ENCODE assay signal across 2 cellular contexts in the genomic region with DNA sequence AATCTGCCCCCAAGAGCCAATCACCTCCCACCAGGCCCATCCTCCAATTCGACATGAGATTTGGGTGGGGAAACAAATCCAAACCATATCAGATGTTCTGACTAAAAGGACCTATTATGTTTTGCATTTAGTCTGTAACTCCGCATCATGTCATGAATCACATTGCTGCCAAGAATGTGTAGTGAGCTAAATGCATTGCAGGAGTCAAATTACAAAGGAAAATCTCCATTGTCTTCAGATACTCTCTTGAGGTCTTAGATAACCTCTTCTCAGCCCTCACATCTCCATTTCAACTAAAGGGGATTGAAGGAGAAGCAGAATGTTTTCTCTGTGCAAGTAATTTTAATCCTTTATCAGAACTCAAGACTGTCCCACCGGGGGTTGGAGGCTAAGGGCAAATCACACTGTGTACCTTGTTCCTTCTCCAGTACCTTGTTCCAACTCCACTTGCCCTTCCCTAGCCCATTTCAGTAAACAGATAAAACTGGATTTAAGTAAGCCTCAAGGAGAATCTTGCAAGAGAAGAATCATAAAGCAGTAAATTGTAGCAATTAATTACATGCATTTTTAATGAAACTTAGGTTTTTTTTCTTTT.
TF ChIP-seq lines count a peak whose summit lies in the region.

No MANE protein-coding gene starts in this region.

TF ChIP-seq in HCT116, 20 proteins besides CTCF, POLR2A, EP300 and RAD21:
- no peak for TF ChIP-seq ZFX (IDR thresholded peaks at IDR 0.05)
- no peak for TF ChIP-seq FOSL1 (IDR thresholded peaks at IDR 0.05; ENCODE audit: low read depth)
- peak; percentile 54 for TF ChIP-seq TCF7L2 (IDR thresholded peaks at IDR 0.05; ENCODE audit: borderline replicate concordance, extremely low read depth, insufficient read depth, insufficient read length)

TF ChIP-seq in SK-N-SH, 30 proteins besides CTCF, POLR2A, EP300 and RAD21:
- peak; percentile 20; the same call in 1 of the 2 replicates for TF ChIP-seq TEAD4 (IDR thresholded peaks at IDR 0.05; ENCODE audit: borderline replicate concordance, insufficient read depth)
- TF ChIP-seq NFIC (IDR thresholded peaks at IDR 0.05; ENCODE audit: borderline replicate concordance), result peak; percentile 80
- TF ChIP-seq FOSL2 (IDR thresholded peaks at IDR 0.05; ENCODE audit: borderline replicate concordance, low read depth), result 0 out of 2 replicates have a peak, but pooled peaks have one; percentile 3
- TF ChIP-seq, protein P1, sequence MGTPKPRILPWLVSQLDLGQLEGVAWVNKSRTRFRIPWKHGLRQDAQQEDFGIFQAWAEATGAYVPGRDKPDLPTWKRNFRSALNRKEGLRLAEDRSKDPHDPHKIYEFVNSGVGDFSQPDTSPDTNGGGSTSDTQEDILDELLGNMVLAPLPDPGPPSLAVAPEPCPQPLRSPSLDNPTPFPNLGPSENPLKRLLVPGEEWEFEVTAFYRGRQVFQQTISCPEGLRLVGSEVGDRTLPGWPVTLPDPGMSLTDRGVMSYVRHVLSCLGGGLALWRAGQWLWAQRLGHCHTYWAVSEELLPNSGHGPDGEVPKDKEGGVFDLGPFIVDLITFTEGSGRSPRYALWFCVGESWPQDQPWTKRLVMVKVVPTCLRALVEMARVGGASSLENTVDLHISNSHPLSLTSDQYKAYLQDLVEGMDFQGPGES (IDR thresholded peaks at IDR 0.05; ENCODE audit: low read depth, low read length), result no peak
- TF ChIP-seq RXRA (IDR thresholded peaks at IDR 0.05; ENCODE audit: borderline replicate concordance, low read depth), result no peak
- TF ChIP-seq, protein P2, sequence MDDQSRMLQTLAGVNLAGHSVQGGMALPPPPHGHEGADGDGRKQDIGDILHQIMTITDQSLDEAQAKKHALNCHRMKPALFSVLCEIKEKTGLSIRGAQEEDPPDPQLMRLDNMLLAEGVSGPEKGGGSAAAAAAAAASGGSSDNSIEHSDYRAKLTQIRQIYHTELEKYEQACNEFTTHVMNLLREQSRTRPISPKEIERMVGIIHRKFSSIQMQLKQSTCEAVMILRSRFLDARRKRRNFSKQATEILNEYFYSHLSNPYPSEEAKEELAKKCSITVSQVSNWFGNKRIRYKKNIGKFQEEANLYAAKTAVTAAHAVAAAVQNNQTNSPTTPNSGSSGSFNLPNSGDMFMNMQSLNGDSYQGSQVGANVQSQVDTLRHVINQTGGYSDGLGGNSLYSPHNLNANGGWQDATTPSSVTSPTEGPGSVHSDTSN (IDR thresholded peaks at IDR 0.05), result peak; percentile 74
- TF ChIP-seq GABPA (IDR thresholded peaks at IDR 0.05; ENCODE audit: low read depth), result no peak
- TF ChIP-seq TCF12 (IDR thresholded peaks at IDR 0.05), result peak; percentile 65; the same call in 1 of the 2 replicates
- TF ChIP-seq, protein P3, sequence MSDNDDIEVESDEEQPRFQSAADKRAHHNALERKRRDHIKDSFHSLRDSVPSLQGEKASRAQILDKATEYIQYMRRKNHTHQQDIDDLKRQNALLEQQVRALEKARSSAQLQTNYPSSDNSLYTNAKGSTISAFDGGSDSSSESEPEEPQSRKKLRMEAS (IDR thresholded peaks at IDR 0.05; ENCODE audit: low read depth), result 0 out of 2 replicates have a peak, but pooled peaks have one; percentile 57
